In genomic region chr17:44911133-44912001, GRCh38 we compare ENCODE assay signal across 1 cellular context.
A peak's percentile ranks its signal among the peaks of the same experiment; 100 is the strongest.
TF ChIP-seq lines count a peak whose summit lies in the region.

No MANE protein-coding gene starts in this region.

TF ChIP-seq in HepG2, 621 proteins besides CTCF, POLR2A, EP300 and RAD21 (continued from another document and continues in another):
- TF ChIP-seq REST (IDR thresholded peaks at IDR 0.05; ENCODE audit: borderline replicate concordance in 1 of 2, low read depth in 1 of 2, low read length in 2 of 2): no peak
- TF ChIP-seq SRSF1 (optimal IDR thresholded peaks at IDR 0.05; ENCODE audit: low read depth, low read length): no peak
- no peak for TF ChIP-seq RAD51 (IDR thresholded peaks at IDR 0.05; ENCODE audit: borderline replicate concordance)
- TF ChIP-seq GLI4 (CRISPR knock-in tag; IDR thresholded peaks at IDR 0.05; ENCODE audit: borderline replicate concordance): no peak
- TF ChIP-seq MIER2 (CRISPR knock-in tag; IDR thresholded peaks at IDR 0.05): no peak
- no peak for TF ChIP-seq ZNF382 (CRISPR knock-in tag; IDR thresholded peaks at IDR 0.05; ENCODE audit: borderline replicate concordance)
- TF ChIP-seq POGK (CRISPR knock-in tag; conservative IDR thresholded peaks at IDR 0.05): no peak
- TF ChIP-seq ELK4 (CRISPR knock-in tag; IDR thresholded peaks at IDR 0.05; ENCODE audit: borderline replicate concordance): no peak
- TF ChIP-seq CREBL2 (CRISPR knock-in tag; IDR thresholded peaks at IDR 0.05; ENCODE audit: borderline replicate concordance): no peak
- peak; percentile 65 for TF ChIP-seq STAG1 (CRISPR knock-in tag; IDR thresholded peaks at IDR 0.05)
- TF ChIP-seq ZNF674 (CRISPR knock-in tag; IDR thresholded peaks at IDR 0.05; ENCODE audit: low read depth): 0 out of 2 replicates have a peak, but pooled peaks have one; percentile 41
- no peak for TF ChIP-seq GFI1 (CRISPR knock-in tag; IDR thresholded peaks at IDR 0.05; ENCODE audit: borderline replicate concordance)
- TF ChIP-seq ZNF558 (CRISPR knock-in tag; IDR thresholded peaks at IDR 0.05; ENCODE audit: borderline replicate concordance): no peak
- no peak for TF ChIP-seq ELF4 (CRISPR knock-in tag; IDR thresholded peaks at IDR 0.05; ENCODE audit: borderline replicate concordance)
- no peak for TF ChIP-seq PAWR (CRISPR knock-in tag; IDR thresholded peaks at IDR 0.05; ENCODE audit: borderline replicate concordance)
- 0 out of 2 replicates have a peak, but pooled peaks have one; percentile 35 for TF ChIP-seq ZNF749 (CRISPR knock-in tag; IDR thresholded peaks at IDR 0.05; ENCODE audit: borderline replicate concordance)
- no peak for TF ChIP-seq ZNF614 (CRISPR knock-in tag; IDR thresholded peaks at IDR 0.05; ENCODE audit: borderline replicate concordance)
- no peak for TF ChIP-seq NFIB (CRISPR knock-in tag; IDR thresholded peaks at IDR 0.05; ENCODE audit: borderline replicate concordance)
- no peak for TF ChIP-seq ZNF280D (CRISPR knock-in tag; IDR thresholded peaks at IDR 0.05)
- no peak for TF ChIP-seq MZF1 (CRISPR knock-in tag; IDR thresholded peaks at IDR 0.05; ENCODE audit: borderline replicate concordance)
- no peak for TF ChIP-seq ZNF83 (CRISPR knock-in tag; IDR thresholded peaks at IDR 0.05; ENCODE audit: borderline replicate concordance)
- no peak for TF ChIP-seq TBX3 (IDR thresholded peaks at IDR 0.05; ENCODE audit: borderline replicate concordance)
- TF ChIP-seq GMEB1 (CRISPR knock-in tag; IDR thresholded peaks at IDR 0.05; ENCODE audit: borderline replicate concordance): no peak
- TF ChIP-seq ZBTB39 (CRISPR knock-in tag; IDR thresholded peaks at IDR 0.05): no peak
- TF ChIP-seq SKI (IDR thresholded peaks at IDR 0.05; ENCODE audit: partially characterized antibody): no peak
- TF ChIP-seq NR2C2 (CRISPR knock-in tag; IDR thresholded peaks at IDR 0.05; ENCODE audit: borderline replicate concordance): peak; percentile 64; the same call in 1 of the 2 replicates
- no peak for TF ChIP-seq TCF12 (IDR thresholded peaks at IDR 0.05)
- TF ChIP-seq TCF12 (CRISPR knock-in tag; IDR thresholded peaks at IDR 0.05): no peak
- 0 out of 2 replicates have a peak, but pooled peaks have one; percentile 18 for TF ChIP-seq HDAC2 (CRISPR knock-in tag; IDR thresholded peaks at IDR 0.05)
- no peak for TF ChIP-seq ZFP1 (CRISPR knock-in tag; IDR thresholded peaks at IDR 0.05)
- no peak for TF ChIP-seq ZNF337 (CRISPR knock-in tag; IDR thresholded peaks at IDR 0.05; ENCODE audit: borderline replicate concordance, low read depth)
- no peak for TF ChIP-seq ZNF672 (CRISPR knock-in tag; IDR thresholded peaks at IDR 0.05)
- no peak for TF ChIP-seq ZNF615 (CRISPR knock-in tag; IDR thresholded peaks at IDR 0.05; ENCODE audit: borderline replicate concordance)
- TF ChIP-seq BATF2 (CRISPR knock-in tag; IDR thresholded peaks at IDR 0.05): peak; percentile 67; the same call in 1 of the 2 replicates
- peak; percentile 30; the same call in 1 of the 2 replicates for TF ChIP-seq HIVEP1 (CRISPR knock-in tag; IDR thresholded peaks at IDR 0.05)
- TF ChIP-seq ZMAT5 (CRISPR knock-in tag; IDR thresholded peaks at IDR 0.05; ENCODE audit: borderline replicate concordance, low read depth): no peak
- TF ChIP-seq ELF3 (CRISPR knock-in tag; IDR thresholded peaks at IDR 0.05): no peak
- TF ChIP-seq MYC (CRISPR knock-in tag; IDR thresholded peaks at IDR 0.05; ENCODE audit: borderline replicate concordance): no peak
- TF ChIP-seq HNF1A (IDR thresholded peaks at IDR 0.05; ENCODE audit: low read depth): no peak
- TF ChIP-seq HNF1A (CRISPR knock-in tag; IDR thresholded peaks at IDR 0.05; ENCODE audit: borderline replicate concordance): no peak
- TF ChIP-seq ARID2 (CRISPR knock-in tag; IDR thresholded peaks at IDR 0.05; ENCODE audit: borderline replicate concordance): no peak
- TF ChIP-seq TEAD2 (CRISPR knock-in tag; IDR thresholded peaks at IDR 0.05): no peak
- no peak for TF ChIP-seq ZNF431 (CRISPR knock-in tag; IDR thresholded peaks at IDR 0.05; ENCODE audit: borderline replicate concordance, low read depth)
- no peak for TF ChIP-seq ELF1 (CRISPR knock-in tag; IDR thresholded peaks at IDR 0.05)
- TF ChIP-seq HNRNPH1 (optimal IDR thresholded peaks at IDR 0.05; ENCODE audit: low read depth, low read length): no peak
- no peak for TF ChIP-seq TGIF2 (CRISPR knock-in tag; IDR thresholded peaks at IDR 0.05)
- no peak for TF ChIP-seq FOSL1 (CRISPR knock-in tag; IDR thresholded peaks at IDR 0.05; ENCODE audit: borderline replicate concordance)
